27 cellular contexts compared by ENCODE assay signal in genomic region chr10:104216631-104217030, GRCh38. TPM values are rescaled to one million over a fixed set of nuclear protein-coding genes. Genes with fewer than 3 reads are reported as not detected.
"Had no signal": no experiment of that assay in that cellular context is flagged by ENCODE, and none has a peak within 500 bp of the region (broad histone marks: within the 10 kb centered on the region; RNA-seq: fewer than 3 reads in every experiment).

No MANE protein-coding gene starts in this region.

- ATAC-seq: effector memory CD8-positive, alpha-beta T cell; esophagus mucosa; foreskin keratinocyte; gastroesophageal sphincter; heart left ventricle; left cardiac atrium; left lung; left ventricle myocardium superior; lower lobe of right lung; mucosa of descending colon had no signal

- H3K36me3 Mint-ChIP-seq: immature natural killer cell, mesothelial cell of epicardium, naive B cell had no signal

- DNase-seq: colonic mucosa; cortex of kidney; effector CD8-positive, alpha-beta T cell; effector memory CD8-positive, alpha-beta T cell; endodermal cell; erythroblast; foreskin keratinocyte; heart left ventricle; hypothalamus; immature natural killer cell; left cardiac atrium; left lung; left ventricle myocardium superior; lower lobe of right lung; mesenchymal stem cell; mucosa of descending colon; naive B cell had no signal

- H3K27ac Mint-ChIP-seq: dendritic cell treated with granulocyte-macrophage colony-stimulating factor and Interleukin-4, amounts not matched to agents 40 ng/mL and 50 ng/mL, for 4 days; effector memory CD8-positive, alpha-beta T cell; endodermal cell; immature natural killer cell; mesothelial cell of epicardium; naive B cell had no signal

- H3K36me3 ChIP-seq: colonic mucosa, gastroesophageal sphincter, heart left ventricle, left lung, lower lobe of right lung had no signal

- H3K9me3 Mint-ChIP-seq: dendritic cell treated with granulocyte-macrophage colony-stimulating factor and Interleukin-4, amounts not matched to agents 40 ng/mL and 50 ng/mL, for 4 days; effector memory CD8-positive, alpha-beta T cell; endodermal cell; immature natural killer cell; mesothelial cell of epicardium; naive B cell had no signal

- H3K4me3 Mint-ChIP-seq: dendritic cell treated with granulocyte-macrophage colony-stimulating factor and Interleukin-4, amounts not matched to agents 40 ng/mL and 50 ng/mL, for 4 days; effector memory CD8-positive, alpha-beta T cell; endodermal cell; immature natural killer cell; mesothelial cell of epicardium; naive B cell had no signal

- H3K4me1 Mint-ChIP-seq: mesothelial cell of epicardium, naive B cell had no signal

- H3K27me3 ChIP-seq: colonic mucosa, heart left ventricle, hepatocyte, left lung had no signal

- H3K4me3 ChIP-seq: colonic mucosa, gastroesophageal sphincter, heart left ventricle, hepatocyte, left lung, lower lobe of right lung, mucosa of descending colon had no signal

- FAIRE-seq: endometrium, frontal cortex, keratinocyte had no signal

RNA-seq across cellular contexts. Expression of gene CFAP43, which starts 15.5 kb away (rescaled TPM):
- total RNA-seq: esophagus mucosa, fibroblast of villous mesenchyme, left ventricle myocardium superior, myocyte had no signal

RNA-seq across cellular contexts. Expression of gene GSTO2, which starts 52.4 kb away (rescaled TPM):
- total RNA-seq: myocyte had no signal
